In genomic region chr19:39032164-39032918, GRCh38 we compare ENCODE assay signal across 8 cellular contexts. TPM values are rescaled to one million over a fixed set of nuclear protein-coding genes. Genes with fewer than 3 reads are reported as not detected.
DNase-seq lines count a peak whose midpoint lies in the region; ATAC-seq and TF ChIP-seq lines count a peak whose summit lies in the region.

Gene FBXO27 (minus strand): TSS chr19:39032549. CDS start chr19:39032227, 322 bp downstream.

- peaks cover 20% of the 10 kb centered on the region for H3K4me1 ChIP-seq in CD4-positive, CD25-positive, alpha-beta regulatory T cell (ENCODE audit: control insufficient read depth, insufficient read depth, low read length, poor library complexity, severe bottlenecking)
- peaks cover 0 to 16% of the 10 kb centered on the region in 2 donors for H3K4me1 ChIP-seq in muscle layer of duodenum (ENCODE audit: control insufficient read depth in 1 of 2, insufficient read depth in 2 of 2, low read length in 2 of 2)
- no peaks in the 10 kb centered on the region for H3K4me1 ChIP-seq in aorta (ENCODE audit: control insufficient read depth in 1 of 2, insufficient read depth in 2 of 2, low read length in 2 of 2)

- DNase-seq in CD4-positive, CD25-positive, alpha-beta regulatory T cell: peak in 1 of 3 donors; percentile 19
- peak; percentile 38 for DNase-seq in HPDE6-E6E7 (ENCODE audit: extremely low spot score)
- no peak for DNase-seq in activated CD4-positive, alpha-beta T cell treated with anti-CD3 and anti-CD28 coated beads, Interleukin-2, amount 10 ng/mL, durations not matched to agents 7 days and 5 days
- DNase-seq in fibroblast of mammary gland (ENCODE audit: low read depth): no peak
- DNase-seq in aorta: peak in 1 of 2 donors; percentile 81
- no peak for DNase-seq in KBM-7
- no peak for DNase-seq in NK-92 (lab: John Stamatoyannopoulos, UW; ENCODE audit: unreplicated experiment)

- TF ChIP-seq CTCF in fibroblast of mammary gland (conservative IDR thresholded peaks at IDR 0.05; ENCODE audit: control insufficient read depth, insufficient read depth, low read depth, low read length): no peak

- H3K27ac ChIP-seq in CD4-positive, CD25-positive, alpha-beta regulatory T cell (ENCODE audit: insufficient read depth, low read length, poor library complexity, severe bottlenecking): no peak within 1 kb of the TSS
- H3K27ac ChIP-seq in muscle layer of duodenum (ENCODE audit: low read length) (no peak within 1 kb of the TSS), aorta (ENCODE audit: low read depth in 1 of 2, low read length in 2 of 2) (no peak within 1 kb of the TSS)

- in situ Hi-C loops in KBM-7 (cut with MboI; ENCODE audit: low pct_unique_long_range_greater_than_20kb, low sequenced_read_pairs): no loop called here

- no peaks in the 10 kb centered on the region for H3K36me3 ChIP-seq in CD4-positive, CD25-positive, alpha-beta regulatory T cell (ENCODE audit: control insufficient read depth, insufficient read depth, low read length)
- H3K36me3 ChIP-seq in muscle layer of duodenum (ENCODE audit: control insufficient read depth in 1 of 2, insufficient read depth in 2 of 2, low read length in 2 of 2) (peaks cover 0 to 5% of the 10 kb centered on the region in 2 donors), aorta (ENCODE audit: control insufficient read depth in 1 of 2, insufficient read depth in 2 of 2, low read length in 1 of 2) (no peaks in the 10 kb centered on the region)

- H3K4me3 ChIP-seq in CD4-positive, CD25-positive, alpha-beta regulatory T cell (ENCODE audit: low read depth, low read length): no peak within 1 kb of the TSS
- H3K4me3 ChIP-seq in fibroblast of mammary gland (ENCODE audit: control insufficient read depth, low read depth, low read length) (peak within 1 kb of the TSS; percentile 45), muscle layer of duodenum (ENCODE audit: low read depth in 1 of 2, low read length in 2 of 2) (peak within 1 kb of the TSS; percentile 46 to 96), aorta (ENCODE audit: low read length in 2 of 2) (peak within 1 kb of the TSS; percentile 27 to 55)

- peaks cover 3% of the 10 kb centered on the region for H3K27me3 ChIP-seq in CD4-positive, CD25-positive, alpha-beta regulatory T cell (ENCODE audit: control insufficient read depth, insufficient read depth, low read length)
- H3K27me3 ChIP-seq in muscle layer of duodenum (ENCODE audit: low read depth, low read length) (no peaks in the 10 kb centered on the region), aorta (ENCODE audit: control insufficient read depth in 1 of 2, insufficient read depth in 2 of 2, low read length in 1 of 2) (no peaks in the 10 kb centered on the region)

- POLR2A ChIA-PET in activated CD4-positive, alpha-beta T cell treated with anti-CD3 and anti-CD28 coated beads, Interleukin-2, amount 10 ng/mL, durations not matched to agents 7 days and 5 days (lab: Charles Lee): no interaction called here

- ATAC-seq in CD4-positive, CD25-positive, alpha-beta regulatory T cell (ENCODE audit: low read depth in 2 of 2): no peak
- ATAC-seq in aorta (ENCODE audit: low FRiP score): peak; percentile 44

- H3K9me3 ChIP-seq in CD4-positive, CD25-positive, alpha-beta regulatory T cell (ENCODE audit: control insufficient read depth in 2 of 2, low read length in 2 of 2): no peaks in the 10 kb centered on the region
- H3K9me3 ChIP-seq in muscle layer of duodenum (ENCODE audit: control insufficient read depth in 1 of 2, low read length in 2 of 2) (no peaks in the 10 kb centered on the region), aorta (ENCODE audit: control insufficient read depth, low read length) (no peaks in the 10 kb centered on the region)

- 2 to 4% methylated on average over 51 to 57 of the region's 57 CpGs for WGBS in aorta, 2 donors

- CTCF ChIA-PET in activated CD4-positive, alpha-beta T cell treated with anti-CD3 and anti-CD28 coated beads, Interleukin-2, amount 10 ng/mL, durations not matched to agents 7 days and 5 days (lab: Charles Lee): no interaction called here

- H3K36me3 Mint-ChIP-seq in CD4-positive, CD25-positive, alpha-beta regulatory T cell: no peaks in the 10 kb centered on the region
- no peaks in the 10 kb centered on the region for H3K36me3 Mint-ChIP-seq in activated CD4-positive, alpha-beta T cell treated with anti-CD3 and anti-CD28 coated beads, Interleukin-2, amount 10 ng/mL, durations not matched to agents 7 days and 5 days (ENCODE audit: low read depth)

- peaks cover 0 to 15% (median 2%) of the 10 kb centered on the region in 4 donors for H3K4me1 Mint-ChIP-seq in CD4-positive, CD25-positive, alpha-beta regulatory T cell
- peaks cover 7% of the 10 kb centered on the region for H3K4me1 Mint-ChIP-seq in activated CD4-positive, alpha-beta T cell treated with anti-CD3 and anti-CD28 coated beads, Interleukin-2, amount 10 ng/mL, durations not matched to agents 7 days and 5 days

- H3K27ac Mint-ChIP-seq in CD4-positive, CD25-positive, alpha-beta regulatory T cell: peak within 1 kb of the TSS in 1 of 3 donors; percentile 11
- H3K27ac Mint-ChIP-seq in activated CD4-positive, alpha-beta T cell treated with anti-CD3 and anti-CD28 coated beads, Interleukin-2, amount 10 ng/mL, durations not matched to agents 7 days and 5 days: no peak within 1 kb of the TSS

- H3K4me3 Mint-ChIP-seq in CD4-positive, CD25-positive, alpha-beta regulatory T cell: peak within 1 kb of the TSS; percentile 61 to 92 (median 72)
- H3K4me3 Mint-ChIP-seq in activated CD4-positive, alpha-beta T cell treated with anti-CD3 and anti-CD28 coated beads, Interleukin-2, amount 10 ng/mL, durations not matched to agents 7 days and 5 days: peak within 1 kb of the TSS; percentile 40

- H3K27me3 Mint-ChIP-seq in CD4-positive, CD25-positive, alpha-beta regulatory T cell: peaks cover 51% of the 10 kb centered on the region
- peaks cover 45% of the 10 kb centered on the region for H3K27me3 Mint-ChIP-seq in activated CD4-positive, alpha-beta T cell treated with anti-CD3 and anti-CD28 coated beads, Interleukin-2, amount 10 ng/mL, durations not matched to agents 7 days and 5 days

- peaks cover 0 to 3% (median 0%) of the 10 kb centered on the region in 7 donors for H3K9me3 Mint-ChIP-seq in CD4-positive, CD25-positive, alpha-beta regulatory T cell
- H3K9me3 Mint-ChIP-seq in activated CD4-positive, alpha-beta T cell treated with anti-CD3 and anti-CD28 coated beads, Interleukin-2, amount 10 ng/mL, durations not matched to agents 7 days and 5 days: peaks cover 2% of the 10 kb centered on the region

- intact Hi-C loops in aorta (cut with DNase I): loop anchor here (5.0 kb wide), 2 partner anchors 55 to 70 kb away; partner anchors contain the start of gene FBXO17 (in 2 of the 2)

RNA-seq across cellular contexts. Expression of gene FBXO27, which starts in this region (rescaled TPM):
- 0.35 TPM for total RNA-seq in CD4-positive, CD25-positive, alpha-beta regulatory T cell
- under 1 TPM in 3 of 4 donors, not detected in 1; 0.16 to 0.34 (median 0.22) TPM for polyA plus RNA-seq in CD4-positive, CD25-positive, alpha-beta regulatory T cell
- not detected for total RNA-seq in activated CD4-positive, alpha-beta T cell treated with anti-CD3 and anti-CD28 coated beads, Interleukin-2, amount 10 ng/mL, durations not matched to agents 7 days and 5 days
- 1 to 10 TPM; 5.0 to 8.6 TPM for total RNA-seq in aorta
- polyA plus RNA-seq in aorta: 1 to 10 TPM in 1 of 2 donors, under 1 TPM in 1; 0.25 to 2.8 TPM
